Comparison of ENCODE assay signal across 8 cellular contexts in the genomic region with DNA sequence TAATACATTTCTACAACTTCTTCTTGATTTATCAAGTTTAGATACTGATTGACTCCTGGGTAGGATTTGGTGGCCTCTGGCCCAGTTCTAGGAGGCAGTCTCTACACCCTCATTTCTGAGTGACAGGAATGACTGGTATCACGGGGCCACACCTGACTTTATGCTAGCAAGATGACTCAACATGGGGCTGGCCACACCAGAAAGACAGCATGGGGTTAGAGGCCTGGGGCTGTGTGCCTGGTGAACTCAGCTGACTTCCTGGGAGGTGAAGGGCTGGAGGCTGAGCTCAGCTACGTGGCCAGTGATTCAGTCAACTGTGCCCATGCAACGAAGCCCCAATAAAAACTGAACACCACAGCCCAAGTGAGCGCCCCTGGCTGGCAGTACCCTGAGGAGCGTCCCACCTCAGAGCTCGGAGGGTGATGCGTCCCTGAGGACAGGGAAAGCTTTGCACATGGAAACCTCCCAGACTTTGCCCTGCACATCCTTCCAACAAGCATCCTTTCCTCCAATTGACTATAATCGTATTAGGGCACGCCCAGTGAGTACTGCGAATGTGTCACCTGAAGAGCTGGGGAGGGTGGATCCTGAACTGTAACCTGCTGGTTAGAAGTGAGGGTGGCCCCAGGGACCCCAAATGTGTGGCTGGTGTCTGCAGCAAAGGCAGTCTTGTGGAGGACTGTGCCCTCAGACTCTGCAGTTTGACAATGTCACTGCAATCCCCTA. TPM values are rescaled to one million over a fixed set of nuclear protein-coding genes. Genes with fewer than 3 reads are reported as not detected.
DNase-seq lines count a peak whose midpoint lies in the region; ATAC-seq and TF ChIP-seq lines count a peak whose summit lies in the region.

No MANE protein-coding gene starts in this region.

- H3K79me2 ChIP-seq in OCI-LY7 (ENCODE audit: insufficient read depth, low read depth, low read length): no peaks in the 10 kb centered on the region

- CTCF ChIA-PET in OCI-LY7 (lab: Charles Lee; ENCODE audit: unreplicated experiment): no interaction called here

- POLR2A ChIA-PET in OCI-LY7 (lab: Charles Lee): interaction anchor here (0.5 kb wide), 1 partner anchor 11 kb away, joined by 4 read pairs; no protein-coding TSS in a partner anchor

- no peak overlapping the region for H3K4me2 ChIP-seq in OCI-LY7 (ENCODE audit: low read length)

- no peak overlapping the region for H2AFZ ChIP-seq in OCI-LY7 (ENCODE audit: low read length)

- no TSS peak for BruUV-seq in OCI-LY7 (replicated peaks; lab: Mats Ljungman, UMichigan)

- intact Hi-C loops in OCI-LY7 (cut with micrococcal nuclease; ENCODE audit: unreplicated experiment): no loop called here

- peak; percentile 87 for ATAC-seq in GM21529 (IDR thresholded peaks at IDR 0.05; ENCODE audit: unreplicated experiment)

- no peaks in the 10 kb centered on the region for H3K9me2 ChIP-seq in OCI-LY7 (ENCODE audit: insufficient read depth, low read length)

- H3K9me3 ChIP-seq in OCI-LY7 (ENCODE audit: low read length): no peaks in the 10 kb centered on the region

- H3K4me1 ChIP-seq in OCI-LY7 (ENCODE audit: insufficient read depth, low read length, poor library complexity, severe bottlenecking): no peaks in the 10 kb centered on the region

- H3K27ac ChIP-seq in OCI-LY7 (ENCODE audit: low read depth, low read length, poor library complexity, severe bottlenecking): no peak overlapping the region

- no peaks in the 10 kb centered on the region for H4K20me1 ChIP-seq in OCI-LY7 (ENCODE audit: insufficient read depth, low read length)

- H3K4me3 ChIP-seq in foreskin fibroblast (ENCODE audit: low read depth in 1 of 2, low read length in 2 of 2) (no peak overlapping the region), OCI-LY7 (ENCODE audit: low read depth, low read length, poor library complexity, severe bottlenecking) (no peak overlapping the region)

- DNase-seq in ELR (ENCODE audit: low read depth) (peak; percentile 92), M059J (ENCODE audit: low read depth) (peak; percentile 96), foreskin fibroblast (peak; percentile 49 to 74), NCI-H146 (lab: John Stamatoyannopoulos, UW) (no peak), Kasumi-1 (lab: John Stamatoyannopoulos, UW) (no peak), DMS 273 (lab: John Stamatoyannopoulos, UW; ENCODE audit: unreplicated experiment) (no peak), OCI-LY7 (ENCODE audit: low spot score) (no peak)

- no peaks in the 10 kb centered on the region for H3K36me3 ChIP-seq in OCI-LY7 (ENCODE audit: insufficient read depth, low read length)

- TF ChIP-seq CTCF in foreskin fibroblast (IDR thresholded peaks at IDR 0.05; ENCODE audit: low read depth, low read length): no peak
- no peak for TF ChIP-seq CTCF in OCI-LY7 (conservative IDR thresholded peaks at IDR 0.05; ENCODE audit: low read length)

RNA-seq across cellular contexts. Expression of a gene that starts 57.2 kb away (rescaled TPM):
- 99.7 and 120 TPM in 2 replicates for total RNA-seq in M059J (2014; rRNA removed; shearing (Covaris generic))
- 112 and 126 TPM in 2 replicates for total RNA-seq in OCI-LY7 (2014; rRNA removed; shearing (Covaris generic))
- 78.1 and 96.1 TPM in 2 replicates for total RNA-seq in OCI-LY7 (2022)

Comparison
In these comparisons a context has a peak if more than half of its experiments do, and no peak if none do; other contexts are left out.
1. DNase-seq: peak in ELR (single experiment), M059J (single experiment) and foreskin fibroblast (2 of 2); none in NCI-H146 (single experiment), Kasumi-1 (0 of 2), DMS 273 (single experiment) and OCI-LY7 (single experiment).